ENCODE assay signal across 1 cellular context in the genomic region with DNA sequence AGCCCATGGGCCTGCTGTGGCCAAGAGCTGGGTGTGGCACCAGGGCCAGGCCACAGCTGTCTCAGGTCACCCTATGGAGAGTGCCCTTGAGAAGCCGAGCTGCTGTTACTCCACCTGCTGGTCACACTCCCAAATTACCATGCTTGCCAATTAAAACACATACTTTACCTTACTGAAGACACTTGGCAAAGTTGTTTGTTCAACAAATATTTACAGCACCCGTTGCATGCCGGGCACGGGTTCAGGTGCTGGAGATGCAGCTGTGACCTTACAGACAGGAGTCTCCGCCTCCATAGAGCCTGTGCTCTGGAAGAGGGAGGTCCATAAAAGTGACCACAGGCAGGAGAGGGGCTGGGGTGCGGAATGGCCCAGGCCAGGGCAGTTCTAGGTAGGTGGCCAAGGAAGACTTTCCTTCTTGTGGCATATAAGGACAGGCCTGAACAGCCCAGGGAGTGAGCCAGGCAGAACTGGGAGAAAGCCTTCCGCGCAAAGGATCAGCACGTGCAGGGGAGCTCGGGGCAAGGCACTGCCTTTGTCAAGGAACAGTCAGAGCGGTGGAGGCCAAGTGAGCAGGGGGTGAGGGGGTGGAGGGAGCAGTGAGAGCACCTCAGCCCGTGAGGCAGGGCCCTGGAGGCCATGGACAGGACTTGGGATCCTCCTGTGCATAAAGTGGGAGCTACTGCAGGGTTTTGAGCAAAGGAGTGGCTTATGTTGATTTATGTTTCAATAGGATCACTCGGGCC.
TF ChIP-seq lines count a peak whose summit lies in the region.

No MANE protein-coding gene starts in this region.

TF ChIP-seq in HepG2, 621 proteins besides CTCF, POLR2A, EP300 and RAD21 (continued from another document and continues in another):
- TF ChIP-seq SP5 (CRISPR knock-in tag; IDR thresholded peaks at IDR 0.05; ENCODE audit: borderline replicate concordance, low read depth) (0 out of 2 replicates have a peak, but pooled peaks have one; percentile 51), ZNF605 (CRISPR knock-in tag; IDR thresholded peaks at IDR 0.05) (no peak; the same call in 1 of the 2 replicates), REPIN1 (CRISPR knock-in tag; IDR thresholded peaks at IDR 0.05; ENCODE audit: borderline replicate concordance, low read depth) (peak; percentile 25; the same call in 1 of the 2 replicates), PHF21A (CRISPR knock-in tag; IDR thresholded peaks at IDR 0.05) (peak; percentile 29; the same call in 1 of the 2 replicates), BCL6 (CRISPR knock-in tag; IDR thresholded peaks at IDR 0.05) (peak; percentile 47), MTA1 (CRISPR knock-in tag; IDR thresholded peaks at IDR 0.05; ENCODE audit: borderline replicate concordance) (peak; percentile 78; the same call in 1 of the 2 replicates), THAP11 (CRISPR knock-in tag; IDR thresholded peaks at IDR 0.05) (0 out of 2 replicates have a peak, but pooled peaks have one; percentile 17), KLF12 (CRISPR knock-in tag; IDR thresholded peaks at IDR 0.05; ENCODE audit: borderline replicate concordance) (no peak), NR2F1 (CRISPR knock-in tag; IDR thresholded peaks at IDR 0.05) (peak; percentile 27 to 44; a peak in 2 of 4 replicates), ELF1 (CRISPR knock-in tag; IDR thresholded peaks at IDR 0.05) (no peak), KLF16 (CRISPR knock-in tag; IDR thresholded peaks at IDR 0.05) (peak in 1 of 2 experiments; percentile 42; a peak in 1 of 4 replicates), ZNF501 (CRISPR knock-in tag; IDR thresholded peaks at IDR 0.05) (peak; percentile 77), ZSCAN21 (CRISPR knock-in tag; IDR thresholded peaks at IDR 0.05; ENCODE audit: borderline replicate concordance) (no peak), ZNF572 (CRISPR knock-in tag; IDR thresholded peaks at IDR 0.05) (no peak), HOXA5 (CRISPR knock-in tag; IDR thresholded peaks at IDR 0.05) (0 out of 2 replicates have a peak, but pooled peaks have one; percentile 34), FOXP1 (IDR thresholded peaks at IDR 0.05) (no peak), FOXP1 (CRISPR knock-in tag; IDR thresholded peaks at IDR 0.05) (peak; percentile 82), ZNF160 (CRISPR knock-in tag; IDR thresholded peaks at IDR 0.05) (0 out of 2 replicates have a peak, but pooled peaks have one; percentile 42), ZMYM3 (CRISPR knock-in tag; IDR thresholded peaks at IDR 0.05) (0 out of 2 replicates have a peak, but pooled peaks have one; percentile 24), ZNF124 (CRISPR knock-in tag; IDR thresholded peaks at IDR 0.05) (0 out of 2 replicates have a peak, but pooled peaks have one; percentile 37), EED (CRISPR knock-in tag; IDR thresholded peaks at IDR 0.05) (peak; percentile 69; the same call in 1 of the 2 replicates), ETV6 (CRISPR knock-in tag; conservative IDR thresholded peaks at IDR 0.05) (no peak), ZFP1 (CRISPR knock-in tag; IDR thresholded peaks at IDR 0.05) (no peak), ZKSCAN5 (CRISPR knock-in tag; IDR thresholded peaks at IDR 0.05) (no peak), TEAD3 (CRISPR knock-in tag; optimal IDR thresholded peaks at IDR 0.05; ENCODE audit: borderline replicate concordance) (peak; percentile 17), ZNF883 (CRISPR knock-in tag; IDR thresholded peaks at IDR 0.05; ENCODE audit: not compliant biosample characterization) (peak; percentile 65), ZBTB21 (CRISPR knock-in tag; IDR thresholded peaks at IDR 0.05) (no peak), RXRB (CRISPR knock-in tag; IDR thresholded peaks at IDR 0.05; ENCODE audit: borderline replicate concordance) (0 out of 2 replicates have a peak, but pooled peaks have one; percentile 26), TBX2 (CRISPR knock-in tag; IDR thresholded peaks at IDR 0.05; ENCODE audit: borderline replicate concordance) (peak; percentile 79), RARA (CRISPR knock-in tag; IDR thresholded peaks at IDR 0.05) (0 out of 2 replicates have a peak, but pooled peaks have one; percentile 12), MZF1 (CRISPR knock-in tag; IDR thresholded peaks at IDR 0.05; ENCODE audit: borderline replicate concordance) (0 out of 2 replicates have a peak, but pooled peaks have one; percentile 20), ZNF547 (CRISPR knock-in tag; IDR thresholded peaks at IDR 0.05) (peak; percentile 62; the same call in 1 of the 2 replicates)
- TF ChIP-seq, protein P1, sequence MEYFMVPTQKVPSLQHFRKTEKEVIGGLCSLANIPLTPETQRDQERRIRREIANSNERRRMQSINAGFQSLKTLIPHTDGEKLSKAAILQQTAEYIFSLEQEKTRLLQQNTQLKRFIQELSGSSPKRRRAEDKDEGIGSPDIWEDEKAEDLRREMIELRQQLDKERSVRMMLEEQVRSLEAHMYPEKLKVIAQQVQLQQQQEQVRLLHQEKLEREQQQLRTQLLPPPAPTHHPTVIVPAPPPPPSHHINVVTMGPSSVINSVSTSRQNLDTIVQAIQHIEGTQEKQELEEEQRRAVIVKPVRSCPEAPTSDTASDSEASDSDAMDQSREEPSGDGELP (IDR thresholded peaks at IDR 0.05; ENCODE audit: borderline replicate concordance, low read depth): peak; percentile 83; the same call in 1 of the 2 replicates
- TF ChIP-seq, protein P2, sequence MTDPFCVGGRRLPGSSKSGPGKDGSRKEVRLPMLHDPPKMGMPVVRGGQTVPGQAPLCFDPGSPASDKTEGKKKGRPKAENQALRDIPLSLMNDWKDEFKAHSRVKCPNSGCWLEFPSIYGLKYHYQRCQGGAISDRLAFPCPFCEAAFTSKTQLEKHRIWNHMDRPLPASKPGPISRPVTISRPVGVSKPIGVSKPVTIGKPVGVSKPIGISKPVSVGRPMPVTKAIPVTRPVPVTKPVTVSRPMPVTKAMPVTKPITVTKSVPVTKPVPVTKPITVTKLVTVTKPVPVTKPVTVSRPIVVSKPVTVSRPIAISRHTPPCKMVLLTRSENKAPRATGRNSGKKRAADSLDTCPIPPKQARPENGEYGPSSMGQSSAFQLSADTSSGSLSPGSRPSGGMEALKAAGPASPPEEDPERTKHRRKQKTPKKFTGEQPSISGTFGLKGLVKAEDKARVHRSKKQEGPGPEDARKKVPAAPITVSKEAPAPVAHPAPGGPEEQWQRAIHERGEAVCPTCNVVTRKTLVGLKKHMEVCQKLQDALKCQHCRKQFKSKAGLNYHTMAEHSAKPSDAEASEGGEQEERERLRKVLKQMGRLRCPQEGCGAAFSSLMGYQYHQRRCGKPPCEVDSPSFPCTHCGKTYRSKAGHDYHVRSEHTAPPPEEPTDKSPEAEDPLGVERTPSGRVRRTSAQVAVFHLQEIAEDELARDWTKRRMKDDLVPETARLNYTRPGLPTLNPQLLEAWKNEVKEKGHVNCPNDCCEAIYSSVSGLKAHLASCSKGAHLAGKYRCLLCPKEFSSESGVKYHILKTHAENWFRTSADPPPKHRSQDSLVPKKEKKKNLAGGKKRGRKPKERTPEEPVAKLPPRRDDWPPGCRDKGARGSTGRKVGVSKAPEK (CRISPR knock-in tag; IDR thresholded peaks at IDR 0.05; ENCODE audit: borderline replicate concordance): peak; percentile 88; the same call in 1 of the 2 replicates
- TF ChIP-seq, protein P3, sequence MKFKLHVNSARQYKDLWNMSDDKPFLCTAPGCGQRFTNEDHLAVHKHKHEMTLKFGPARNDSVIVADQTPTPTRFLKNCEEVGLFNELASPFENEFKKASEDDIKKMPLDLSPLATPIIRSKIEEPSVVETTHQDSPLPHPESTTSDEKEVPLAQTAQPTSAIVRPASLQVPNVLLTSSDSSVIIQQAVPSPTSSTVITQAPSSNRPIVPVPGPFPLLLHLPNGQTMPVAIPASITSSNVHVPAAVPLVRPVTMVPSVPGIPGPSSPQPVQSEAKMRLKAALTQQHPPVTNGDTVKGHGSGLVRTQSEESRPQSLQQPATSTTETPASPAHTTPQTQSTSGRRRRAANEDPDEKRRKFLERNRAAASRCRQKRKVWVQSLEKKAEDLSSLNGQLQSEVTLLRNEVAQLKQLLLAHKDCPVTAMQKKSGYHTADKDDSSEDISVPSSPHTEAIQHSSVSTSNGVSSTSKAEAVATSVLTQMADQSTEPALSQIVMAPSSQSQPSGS (CRISPR knock-in tag; IDR thresholded peaks at IDR 0.05): peak; percentile 34; the same call in 1 of the 2 replicates
- TF ChIP-seq, protein P4, sequence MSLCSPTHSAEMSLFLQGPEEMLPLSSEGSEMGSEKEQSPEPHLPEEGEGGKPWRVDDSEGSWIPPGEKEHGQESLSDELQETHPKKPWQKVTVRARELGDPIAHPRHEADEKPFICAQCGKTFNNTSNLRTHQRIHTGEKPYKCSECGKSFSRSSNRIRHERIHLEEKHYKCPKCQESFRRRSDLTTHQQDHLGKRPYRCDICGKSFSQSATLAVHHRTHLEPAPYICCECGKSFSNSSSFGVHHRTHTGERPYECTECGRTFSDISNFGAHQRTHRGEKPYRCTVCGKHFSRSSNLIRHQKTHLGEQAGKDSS (CRISPR knock-in tag; IDR thresholded peaks at IDR 0.05; ENCODE audit: borderline replicate concordance, low read depth): 0 out of 2 replicates have a peak, but pooled peaks have one; percentile 19
- TF ChIP-seq, protein P5, sequence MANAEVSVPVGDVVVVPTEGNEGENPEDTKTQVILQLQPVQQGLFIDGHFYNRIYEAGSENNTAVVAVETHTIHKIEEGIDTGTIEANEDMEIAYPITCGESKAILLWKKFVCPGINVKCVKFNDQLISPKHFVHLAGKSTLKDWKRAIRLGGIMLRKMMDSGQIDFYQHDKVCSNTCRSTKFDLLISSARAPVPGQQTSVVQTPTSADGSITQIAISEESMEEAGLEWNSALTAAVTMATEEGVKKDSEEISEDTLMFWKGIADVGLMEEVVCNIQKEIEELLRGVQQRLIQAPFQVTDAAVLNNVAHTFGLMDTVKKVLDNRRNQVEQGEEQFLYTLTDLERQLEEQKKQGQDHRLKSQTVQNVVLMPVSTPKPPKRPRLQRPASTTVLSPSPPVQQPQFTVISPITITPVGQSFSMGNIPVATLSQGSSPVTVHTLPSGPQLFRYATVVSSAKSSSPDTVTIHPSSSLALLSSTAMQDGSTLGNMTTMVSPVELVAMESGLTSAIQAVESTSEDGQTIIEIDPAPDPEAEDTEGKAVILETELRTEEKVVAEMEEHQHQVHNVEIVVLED (CRISPR knock-in tag; IDR thresholded peaks at IDR 0.05; ENCODE audit: borderline replicate concordance): peak; percentile 57; the same call in 1 of the 2 replicates
- TF ChIP-seq, protein P6, sequence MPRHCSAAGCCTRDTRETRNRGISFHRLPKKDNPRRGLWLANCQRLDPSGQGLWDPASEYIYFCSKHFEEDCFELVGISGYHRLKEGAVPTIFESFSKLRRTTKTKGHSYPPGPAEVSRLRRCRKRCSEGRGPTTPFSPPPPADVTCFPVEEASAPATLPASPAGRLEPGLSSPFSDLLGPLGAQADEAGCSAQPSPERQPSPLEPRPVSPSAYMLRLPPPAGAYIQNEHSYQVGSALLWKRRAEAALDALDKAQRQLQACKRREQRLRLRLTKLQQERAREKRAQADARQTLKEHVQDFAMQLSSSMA (CRISPR knock-in tag; IDR thresholded peaks at IDR 0.05): no peak
- TF ChIP-seq, protein P7, sequence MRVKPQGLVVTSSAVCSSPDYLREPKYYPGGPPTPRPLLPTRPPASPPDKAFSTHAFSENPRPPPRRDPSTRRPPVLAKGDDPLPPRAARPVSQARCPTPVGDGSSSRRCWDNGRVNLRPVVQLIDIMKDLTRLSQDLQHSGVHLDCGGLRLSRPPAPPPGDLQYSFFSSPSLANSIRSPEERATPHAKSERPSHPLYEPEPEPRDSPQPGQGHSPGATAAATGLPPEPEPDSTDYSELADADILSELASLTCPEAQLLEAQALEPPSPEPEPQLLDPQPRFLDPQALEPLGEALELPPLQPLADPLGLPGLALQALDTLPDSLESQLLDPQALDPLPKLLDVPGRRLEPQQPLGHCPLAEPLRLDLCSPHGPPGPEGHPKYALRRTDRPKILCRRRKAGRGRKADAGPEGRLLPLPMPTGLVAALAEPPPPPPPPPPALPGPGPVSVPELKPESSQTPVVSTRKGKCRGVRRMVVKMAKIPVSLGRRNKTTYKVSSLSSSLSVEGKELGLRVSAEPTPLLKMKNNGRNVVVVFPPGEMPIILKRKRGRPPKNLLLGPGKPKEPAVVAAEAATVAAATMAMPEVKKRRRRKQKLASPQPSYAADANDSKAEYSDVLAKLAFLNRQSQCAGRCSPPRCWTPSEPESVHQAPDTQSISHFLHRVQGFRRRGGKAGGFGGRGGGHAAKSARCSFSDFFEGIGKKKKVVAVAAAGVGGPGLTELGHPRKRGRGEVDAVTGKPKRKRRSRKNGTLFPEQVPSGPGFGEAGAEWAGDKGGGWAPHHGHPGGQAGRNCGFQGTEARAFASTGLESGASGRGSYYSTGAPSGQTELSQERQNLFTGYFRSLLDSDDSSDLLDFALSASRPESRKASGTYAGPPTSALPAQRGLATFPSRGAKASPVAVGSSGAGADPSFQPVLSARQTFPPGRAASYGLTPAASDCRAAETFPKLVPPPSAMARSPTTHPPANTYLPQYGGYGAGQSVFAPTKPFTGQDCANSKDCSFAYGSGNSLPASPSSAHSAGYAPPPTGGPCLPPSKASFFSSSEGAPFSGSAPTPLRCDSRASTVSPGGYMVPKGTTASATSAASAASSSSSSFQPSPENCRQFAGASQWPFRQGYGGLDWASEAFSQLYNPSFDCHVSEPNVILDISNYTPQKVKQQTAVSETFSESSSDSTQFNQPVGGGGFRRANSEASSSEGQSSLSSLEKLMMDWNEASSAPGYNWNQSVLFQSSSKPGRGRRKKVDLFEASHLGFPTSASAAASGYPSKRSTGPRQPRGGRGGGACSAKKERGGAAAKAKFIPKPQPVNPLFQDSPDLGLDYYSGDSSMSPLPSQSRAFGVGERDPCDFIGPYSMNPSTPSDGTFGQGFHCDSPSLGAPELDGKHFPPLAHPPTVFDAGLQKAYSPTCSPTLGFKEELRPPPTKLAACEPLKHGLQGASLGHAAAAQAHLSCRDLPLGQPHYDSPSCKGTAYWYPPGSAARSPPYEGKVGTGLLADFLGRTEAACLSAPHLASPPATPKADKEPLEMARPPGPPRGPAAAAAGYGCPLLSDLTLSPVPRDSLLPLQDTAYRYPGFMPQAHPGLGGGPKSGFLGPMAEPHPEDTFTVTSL (CRISPR knock-in tag; IDR thresholded peaks at IDR 0.05; ENCODE audit: borderline replicate concordance): no peak
- TF ChIP-seq, protein P8, sequence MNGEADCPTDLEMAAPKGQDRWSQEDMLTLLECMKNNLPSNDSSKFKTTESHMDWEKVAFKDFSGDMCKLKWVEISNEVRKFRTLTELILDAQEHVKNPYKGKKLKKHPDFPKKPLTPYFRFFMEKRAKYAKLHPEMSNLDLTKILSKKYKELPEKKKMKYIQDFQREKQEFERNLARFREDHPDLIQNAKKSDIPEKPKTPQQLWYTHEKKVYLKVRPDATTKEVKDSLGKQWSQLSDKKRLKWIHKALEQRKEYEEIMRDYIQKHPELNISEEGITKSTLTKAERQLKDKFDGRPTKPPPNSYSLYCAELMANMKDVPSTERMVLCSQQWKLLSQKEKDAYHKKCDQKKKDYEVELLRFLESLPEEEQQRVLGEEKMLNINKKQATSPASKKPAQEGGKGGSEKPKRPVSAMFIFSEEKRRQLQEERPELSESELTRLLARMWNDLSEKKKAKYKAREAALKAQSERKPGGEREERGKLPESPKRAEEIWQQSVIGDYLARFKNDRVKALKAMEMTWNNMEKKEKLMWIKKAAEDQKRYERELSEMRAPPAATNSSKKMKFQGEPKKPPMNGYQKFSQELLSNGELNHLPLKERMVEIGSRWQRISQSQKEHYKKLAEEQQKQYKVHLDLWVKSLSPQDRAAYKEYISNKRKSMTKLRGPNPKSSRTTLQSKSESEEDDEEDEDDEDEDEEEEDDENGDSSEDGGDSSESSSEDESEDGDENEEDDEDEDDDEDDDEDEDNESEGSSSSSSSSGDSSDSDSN (CRISPR knock-in tag; IDR thresholded peaks at IDR 0.05): 0 out of 2 replicates have a peak, but pooled peaks have one; percentile 36
- TF ChIP-seq, protein P9, sequence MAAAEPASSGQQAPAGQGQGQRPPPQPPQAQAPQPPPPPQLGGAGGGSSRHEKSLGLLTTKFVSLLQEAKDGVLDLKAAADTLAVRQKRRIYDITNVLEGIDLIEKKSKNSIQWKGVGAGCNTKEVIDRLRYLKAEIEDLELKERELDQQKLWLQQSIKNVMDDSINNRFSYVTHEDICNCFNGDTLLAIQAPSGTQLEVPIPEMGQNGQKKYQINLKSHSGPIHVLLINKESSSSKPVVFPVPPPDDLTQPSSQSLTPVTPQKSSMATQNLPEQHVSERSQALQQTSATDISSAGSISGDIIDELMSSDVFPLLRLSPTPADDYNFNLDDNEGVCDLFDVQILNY (CRISPR knock-in tag; conservative IDR thresholded peaks at IDR 0.05): no peak
